1 cellular context compared by ENCODE assay signal in the genomic region with DNA sequence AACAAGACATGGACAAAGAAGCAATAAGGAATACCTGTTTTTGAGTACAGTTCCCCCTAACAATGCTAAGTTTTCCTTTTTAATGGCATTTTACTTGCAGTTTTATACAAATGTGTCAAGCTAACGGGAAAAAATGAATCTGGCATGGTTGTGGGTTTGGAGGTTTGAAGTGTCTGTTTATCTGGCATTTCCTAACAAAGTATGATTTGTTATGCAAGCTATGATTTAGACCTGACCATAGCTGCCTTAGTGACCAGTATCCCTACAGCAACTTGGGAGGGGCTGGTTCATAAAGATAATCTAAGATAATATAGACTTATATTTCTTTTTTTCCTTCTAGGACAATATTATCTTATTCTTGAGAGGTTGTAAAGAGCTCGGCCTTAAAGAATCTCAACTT.
TF ChIP-seq lines count a peak whose summit lies in the region.

No MANE protein-coding gene starts in this region.

TF ChIP-seq in A549, 52 proteins besides CTCF, POLR2A, EP300 and RAD21 (continued from another document):
- TF ChIP-seq, protein P1, sequence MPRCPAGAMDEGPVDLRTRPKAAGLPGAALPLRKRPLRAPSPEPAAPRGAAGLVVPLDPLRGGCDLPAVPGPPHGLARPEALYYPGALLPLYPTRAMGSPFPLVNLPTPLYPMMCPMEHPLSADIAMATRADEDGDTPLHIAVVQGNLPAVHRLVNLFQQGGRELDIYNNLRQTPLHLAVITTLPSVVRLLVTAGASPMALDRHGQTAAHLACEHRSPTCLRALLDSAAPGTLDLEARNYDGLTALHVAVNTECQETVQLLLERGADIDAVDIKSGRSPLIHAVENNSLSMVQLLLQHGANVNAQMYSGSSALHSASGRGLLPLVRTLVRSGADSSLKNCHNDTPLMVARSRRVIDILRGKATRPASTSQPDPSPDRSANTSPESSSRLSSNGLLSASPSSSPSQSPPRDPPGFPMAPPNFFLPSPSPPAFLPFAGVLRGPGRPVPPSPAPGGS (IDR thresholded peaks at IDR 0.05), result no peak
- no peak for TF ChIP-seq KDM5A (IDR thresholded peaks at IDR 0.05)
- TF ChIP-seq RCOR1 (IDR thresholded peaks at IDR 0.05; ENCODE audit: low read depth, low read length), result no peak
- no peak for TF ChIP-seq FOXS1 (CRISPR knock-in tag; IDR thresholded peaks at IDR 0.05)
- no peak for TF ChIP-seq HDAC2 (IDR thresholded peaks at IDR 0.05)
- TF ChIP-seq PHF8 (IDR thresholded peaks at IDR 0.05; ENCODE audit: borderline replicate concordance, low read depth), result no peak
- TF ChIP-seq FOSB (CRISPR knock-in tag; IDR thresholded peaks at IDR 0.05), result no peak
- no peak for TF ChIP-seq JUN (IDR thresholded peaks at IDR 0.05)
- no peak for TF ChIP-seq CBX2 (IDR thresholded peaks at IDR 0.05; ENCODE audit: borderline replicate concordance, low read depth)
- no peak for TF ChIP-seq MYC (IDR thresholded peaks at IDR 0.05; ENCODE audit: borderline replicate concordance, low read length)
- TF ChIP-seq GATA3 (IDR thresholded peaks at IDR 0.05; ENCODE audit: borderline replicate concordance), result no peak
- no peak for TF ChIP-seq EHMT2 (IDR thresholded peaks at IDR 0.05; ENCODE audit: low read depth)
- no peak for TF ChIP-seq TFCP2L1 (CRISPR knock-in tag; IDR thresholded peaks at IDR 0.05)
